In genomic region chr3:45679805-45680204, GRCh38 we compare ENCODE assay signal across 15 cellular contexts. TPM values are rescaled to one million over a fixed set of nuclear protein-coding genes. Genes with fewer than 3 reads are reported as not detected.
DNase-seq lines count a peak whose midpoint lies in the region; ATAC-seq, FAIRE-seq and TF ChIP-seq lines count a peak whose summit lies in the region.
"Had no signal": no experiment of that assay in that cellular context is flagged by ENCODE, and none has a peak within 500 bp of the region (broad histone marks: within the 10 kb centered on the region; RNA-seq: fewer than 3 reads in every experiment).

No MANE protein-coding gene starts in this region.

- H3K4me1 ChIP-seq in esophagus muscularis mucosa, result peaks cover 17 to 33% (median 19%) of the 10 kb centered on the region in 4 donors
- H3K4me1 ChIP-seq in BE2C, result no peaks in the 10 kb centered on the region

- H3K9me3 ChIP-seq in esophagus muscularis mucosa (no peaks in the 10 kb centered on the region), BE2C (no peaks in the 10 kb centered on the region)

- no peak for FAIRE-seq in HTR-8/SVneo (lab: Jason Lieb, UNC)

- peak overlapping the region in 1 of 4 donors; percentile 11 for H3K27ac ChIP-seq in esophagus muscularis mucosa (replicated peaks in 1 of 4)
- H3K27ac ChIP-seq: GM23248, left lung had no signal

- H3K36me3 Mint-ChIP-seq in natural killer cell, result no peaks in the 10 kb centered on the region
- no peaks in the 10 kb centered on the region for H3K36me3 Mint-ChIP-seq in natural killer cell treated with Interleukin-12 subunit alpha and Interleukin-12 subunit beta and Interleukin-15 and Interleukin-18, amount 100 ng/mL, for 72 hours

- H3K27me3 Mint-ChIP-seq in natural killer cell (ENCODE audit: low read depth in 2 of 2), result no peaks in the 10 kb centered on the region
- H3K27me3 Mint-ChIP-seq in natural killer cell treated with Interleukin-12 subunit alpha and Interleukin-12 subunit beta and Interleukin-15 and Interleukin-18, amount 100 ng/mL, for 72 hours, result no peaks in the 10 kb centered on the region

- TF ChIP-seq POLR2A in esophagus muscularis mucosa (IDR thresholded peaks at IDR 0.05; ENCODE audit: low read depth), result no peak

- H3K27me3 ChIP-seq in esophagus muscularis mucosa, result no peaks in the 10 kb centered on the region
- no peaks in the 10 kb centered on the region for H3K27me3 ChIP-seq in BE2C
- H3K27me3 ChIP-seq: left lung had no signal

- no peak for ATAC-seq in natural killer cell
- ATAC-seq in natural killer cell treated with Interleukin-12 subunit alpha and Interleukin-12 subunit beta and Interleukin-15 and Interleukin-18, amount 100 ng/mL, for 72 hours, result no peak
- ATAC-seq: left lung had no signal

- H3K9me3 Mint-ChIP-seq in natural killer cell, result no peaks in the 10 kb centered on the region
- no peaks in the 10 kb centered on the region for H3K9me3 Mint-ChIP-seq in natural killer cell treated with Interleukin-12 subunit alpha and Interleukin-12 subunit beta and Interleukin-15 and Interleukin-18, amount 100 ng/mL, for 72 hours

- no peak for TF ChIP-seq EP300 in esophagus muscularis mucosa (IDR thresholded peaks at IDR 0.05)

- peak overlapping the region in 1 of 2 donors; percentile 60 for H3K27ac Mint-ChIP-seq in natural killer cell
- peak overlapping the region in 1 of 2 donors; percentile 71 for H3K27ac Mint-ChIP-seq in natural killer cell treated with Interleukin-12 subunit alpha and Interleukin-12 subunit beta and Interleukin-15 and Interleukin-18, amount 100 ng/mL, for 72 hours

- intact Hi-C loops in natural killer cell (cut with micrococcal nuclease) (no loop called here), esophagus muscularis mucosa (cut with DNase I) (no loop called here)

- peaks cover 15 to 20% of the 10 kb centered on the region in 2 donors for H3K4me1 Mint-ChIP-seq in natural killer cell
- H3K4me1 Mint-ChIP-seq in natural killer cell treated with Interleukin-12 subunit alpha and Interleukin-12 subunit beta and Interleukin-15 and Interleukin-18, amount 100 ng/mL, for 72 hours (ENCODE audit: low read depth in 2 of 2), result peaks cover 14 to 15% of the 10 kb centered on the region in 2 donors

- WGBS in esophagus muscularis mucosa, result 87% methylated on average over 8 of the region's 8 CpGs

- H3K36me3 ChIP-seq in esophagus muscularis mucosa (peaks cover 0 to 49% (median 27%) of the 10 kb centered on the region in 4 donors), BE2C (no peaks in the 10 kb centered on the region)

- TF ChIP-seq CTCF in natural killer cell (IDR thresholded peaks at IDR 0.05) (no peak), esophagus muscularis mucosa (IDR thresholded peaks at IDR 0.05) (no peak), BE2C (IDR thresholded peaks at IDR 0.05; ENCODE audit: low read depth, low read length) (no peak)

- H3K4me3 Mint-ChIP-seq in natural killer cell, result peak overlapping the region; percentile 31
- no peak overlapping the region for H3K4me3 Mint-ChIP-seq in natural killer cell treated with Interleukin-12 subunit alpha and Interleukin-12 subunit beta and Interleukin-15 and Interleukin-18, amount 100 ng/mL, for 72 hours

- DNase-seq in natural killer cell (no peak), SKM-1 treated with dmso at 0.1 percent for 144 hours (lab: John Stamatoyannopoulos, UW; ENCODE audit: unreplicated experiment) (peak; percentile 64), islet precursor cell (peak; percentile 92), HTR-8/SVneo (ENCODE audit: insufficient read length, low spot score) (no peak), esophagus muscularis mucosa (ENCODE audit: extremely low spot score) (no peak), BE2C (no peak), NCI-H1105 (lab: John Stamatoyannopoulos, UW) (no peak)
- no peak for DNase-seq in natural killer cell treated with Interleukin-12 subunit alpha and Interleukin-12 subunit beta and Interleukin-15 and Interleukin-18, amount 100 ng/mL, for 72 hours (ENCODE audit: low spot score)
- DNase-seq: activated gamma-delta T cell; DMS153; effector CD8-positive, alpha-beta T cell; GM23248; left lung; NCI-H1417 treated with DMSO at 0.1 percent for 48 hours; NCI-H226 had no signal

- H3K4me3 ChIP-seq in esophagus muscularis mucosa (no peak overlapping the region), BE2C (ENCODE audit: low read depth, low read length) (no peak overlapping the region)
- H3K4me3 ChIP-seq: GM23248, left lung had no signal

RNA-seq across cellular contexts. Expression of gene SACM1L, which starts 9.4 kb away (rescaled TPM):
- total RNA-seq in natural killer cell, result 100 to 1,000 TPM in 1 of 3 donors, 10 to 100 TPM in 2; 93.2 to 110 (median 93.9) TPM
- total RNA-seq in natural killer cell treated with Interleukin-12 subunit alpha and Interleukin-12 subunit beta and Interleukin-15 and Interleukin-18, amount 100 ng/mL, for 72 hours, result 10 to 100 TPM; 73.4 to 75.8 TPM
- 10 to 100 TPM; 33.2 to 37.4 (median 36.2) TPM for total RNA-seq in esophagus muscularis mucosa
- 31.2 TPM for polyA plus RNA-seq in BE2C (2012; ENCODE audit: insufficient read depth, insufficient read length, low read depth)

Comparison
In these comparisons a context has a peak if more than half of its experiments do, and no peak if none do; other contexts are left out.
1. DNase-seq: peak in SKM-1 treated with dmso at 0.1 percent for 144 hours (single experiment) and islet precursor cell (single experiment); none in natural killer cell (single experiment), natural killer cell treated with Interleukin-12 subunit alpha and Interleukin-12 subunit beta and Interleukin-15 and Interleukin-18, amount 100 ng/mL, for 72 hours (single experiment), HTR-8/SVneo (single experiment), esophagus muscularis mucosa (single experiment), BE2C (single experiment) and NCI-H1105 (single experiment).